22 cellular contexts compared by ENCODE assay signal in genomic region chr15:91652610-91653207, GRCh38.
DNase-seq lines count a peak whose midpoint lies in the region; ATAC-seq, FAIRE-seq and TF ChIP-seq lines count a peak whose summit lies in the region.
"Had no signal": no experiment of that assay in that cellular context is flagged by ENCODE, and none has a peak within 500 bp of the region (broad histone marks: within the 10 kb centered on the region; RNA-seq: fewer than 3 reads in every experiment).

No MANE protein-coding gene starts in this region.

- no peaks in the 10 kb centered on the region for H3K9me3 ChIP-seq in A673 (ENCODE audit: low read depth, low read length, poor library complexity, severe bottlenecking)
- H3K9me3 ChIP-seq in CD8-positive, alpha-beta T cell (ENCODE audit: low read length) = no peaks in the 10 kb centered on the region

- H3K4me3 Mint-ChIP-seq in CD8-positive, alpha-beta T cell = no peak overlapping the region
- H3K4me3 Mint-ChIP-seq: CD4-positive, alpha-beta T cell; T-helper 17 cell had no signal

- no peaks in the 10 kb centered on the region for H3K36me3 Mint-ChIP-seq in CD8-positive, alpha-beta T cell

- POLR2A ChIA-PET in A673 (lab: Charles Lee; ENCODE audit: low non-redundant PET) = no interaction called here
- POLR2A ChIA-PET in CD8-positive, alpha-beta T cell (lab: Charles Lee) = no interaction called here

- no peak overlapping the region for H3K4me3 ChIP-seq in A673 (ENCODE audit: low read depth, low read length, poor library complexity, severe bottlenecking)
- H3K4me3 ChIP-seq in bronchial epithelial cell (ENCODE audit: low read depth, low read length) = no peak overlapping the region
- H3K4me3 ChIP-seq in CD8-positive, alpha-beta T cell (ENCODE audit: low read depth, low read length) = no peak overlapping the region
- H3K4me3 ChIP-seq: GM12878 had no signal

- ATAC-seq in HG03159 (IDR thresholded peaks at IDR 0.05; ENCODE audit: unreplicated experiment) (no peak), left colon (no peak)
- no peak for ATAC-seq in CD8-positive, alpha-beta T cell
- ATAC-seq: GM12878, HepG2, T-helper 17 cell had no signal

- intact Hi-C loops in A673 (cut with micrococcal nuclease; ENCODE audit: unreplicated experiment) (no loop called here), left colon (cut with DNase I, micrococcal nuclease) (no loop called here)
- intact Hi-C loops in CD8-positive, alpha-beta T cell (cut with DNase I, micrococcal nuclease) = no loop called here

- CTCF ChIA-PET in A673 (lab: Charles Lee) = no interaction called here
- CTCF ChIA-PET in CD8-positive, alpha-beta T cell (lab: Charles Lee) = no interaction called here

- no peak overlapping the region for H3K27ac Mint-ChIP-seq in CD8-positive, alpha-beta T cell
- H3K27ac Mint-ChIP-seq: CD4-positive, alpha-beta T cell; T-helper 17 cell had no signal

- H3K27me3 ChIP-seq in A673 (replicated peaks; ENCODE audit: insufficient read depth, low read depth, low read length, poor library complexity) = no peaks in the 10 kb centered on the region
- no peaks in the 10 kb centered on the region for H3K27me3 ChIP-seq in bronchial epithelial cell (ENCODE audit: control insufficient read depth, insufficient read depth, low read length)
- no peaks in the 10 kb centered on the region for H3K27me3 ChIP-seq in CD8-positive, alpha-beta T cell (ENCODE audit: insufficient read depth, low read length)

- peak; percentile 55 for FAIRE-seq in bronchial epithelial cell (lab: Jason Lieb, UNC)
- FAIRE-seq: GM12878, HepG2 had no signal

- no TSS peak for BruUV-seq in A673 (replicated peaks; lab: Mats Ljungman, UMichigan)

- H3K27ac ChIP-seq in A673 (ENCODE audit: low read depth, low read length, poor library complexity, severe bottlenecking) = no peak overlapping the region
- no peak overlapping the region for H3K27ac ChIP-seq in CD8-positive, alpha-beta T cell (ENCODE audit: low read depth, low read length)
- H3K27ac ChIP-seq: KMS-11 had no signal

- TF ChIP-seq CTCF in A673 (conservative IDR thresholded peaks at IDR 0.05; ENCODE audit: low read depth, low read length) (no peak), bronchial epithelial cell (IDR thresholded peaks at IDR 0.05; ENCODE audit: insufficient read depth, low read length, severe bottlenecking) (no peak)
- TF ChIP-seq CTCF in CD8-positive, alpha-beta T cell (IDR thresholded peaks at IDR 0.05) = no peak

- H3K36me3 ChIP-seq in A673 (ENCODE audit: insufficient read depth, low read length, poor library complexity, severe bottlenecking) (no peaks in the 10 kb centered on the region), bronchial epithelial cell (ENCODE audit: control insufficient read depth, insufficient read depth, low read length) (no peaks in the 10 kb centered on the region)
- no peaks in the 10 kb centered on the region for H3K36me3 ChIP-seq in CD8-positive, alpha-beta T cell (ENCODE audit: insufficient read depth, low read length)

- peaks cover 3% of the 10 kb centered on the region for H3K9me3 Mint-ChIP-seq in CD8-positive, alpha-beta T cell

- H3K4me1 ChIP-seq in A673 (ENCODE audit: insufficient read depth, low read length, poor library complexity, severe bottlenecking) = no peaks in the 10 kb centered on the region
- no peaks in the 10 kb centered on the region for H3K4me1 ChIP-seq in CD8-positive, alpha-beta T cell (ENCODE audit: insufficient read depth, low read length)

- DNase-seq in A673 (ENCODE audit: low spot score) = peak; percentile 65
- peak; percentile 79 for DNase-seq in MV-4-11 (lab: John Stamatoyannopoulos, UW)
- DNase-seq in OCI-M1 (lab: John Stamatoyannopoulos, UW) = peak; percentile 29
- DNase-seq in bronchial epithelial cell (ENCODE audit: low read depth) = no peak
- no peak for DNase-seq in CD8-positive, alpha-beta T cell
- no peak for DNase-seq in left colon
- DNase-seq in HuH-7 (ENCODE audit: low spot score) = no peak
- DNase-seq: Calu3; CD4-positive, alpha-beta T cell; DMS53; EL; GOT3; NCI-H1105; NCI-H187 treated with DMSO at 0.1 percent for 48 hours; NCI-H510A treated with DMSO at 0.1 percent for 48 hours; NCI-H774; SHP77; T-helper 17 cell had no signal

- peaks cover 10% of the 10 kb centered on the region for H3K4me1 Mint-ChIP-seq in CD8-positive, alpha-beta T cell (ENCODE audit: low read depth)
- H3K4me1 Mint-ChIP-seq: T-helper 17 cell had no signal

- H3K27me3 Mint-ChIP-seq in CD8-positive, alpha-beta T cell (ENCODE audit: low read depth) = peaks cover 19% of the 10 kb centered on the region

Comparison
In these comparisons a context has a peak if more than half of its experiments do, and no peak if none do; other contexts are left out.
1. DNase-seq: peak in A673 (single experiment), MV-4-11 (single experiment) and OCI-M1 (single experiment); none in bronchial epithelial cell (single experiment), CD8-positive, alpha-beta T cell (0 of 7), left colon (0 of 2) and HuH-7 (single experiment).